ENCODE assay signal across 8 cellular contexts in genomic region chr16:85612801-85613608, GRCh38. TPM values are rescaled to one million over a fixed set of nuclear protein-coding genes. Genes with fewer than 3 reads are reported as not detected.
A peak's percentile ranks its signal among the peaks of the same experiment; 100 is the strongest.
DNase-seq lines count a peak whose midpoint lies in the region; ATAC-seq and TF ChIP-seq lines count a peak whose summit lies in the region.

TSS of gene GSE1 (plus strand) at chr16:85613322. CDS start at chr16:85613392, 70 bp downstream.

- H3K4me2 ChIP-seq in DOHH2 (ENCODE audit: low read length) (peak within 1 kb of the TSS; percentile 86), neural cell (ENCODE audit: low read length) (peak within 1 kb of the TSS; percentile 91)

- H3K4me3 ChIP-seq in DOHH2 (ENCODE audit: low read length) (peak within 1 kb of the TSS; percentile 80), Panc1 (ENCODE audit: low read depth in 2 of 2, low read length in 2 of 2) (peak within 1 kb of the TSS; percentile 60 to 63), foreskin fibroblast (ENCODE audit: low read depth in 1 of 2, low read length in 2 of 2) (peak within 1 kb of the TSS; percentile 53 to 60), neural cell (ENCODE audit: low read length) (peak within 1 kb of the TSS; percentile 76)

- no peak for TF ChIP-seq CTCF in DOHH2 (IDR thresholded peaks at IDR 0.05; ENCODE audit: low read depth, low read length, poor library complexity, severe bottlenecking)
- TF ChIP-seq CTCF in Panc1 (IDR thresholded peaks at IDR 0.05) = no peak
- TF ChIP-seq CTCF in foreskin fibroblast (IDR thresholded peaks at IDR 0.05; ENCODE audit: low read depth, low read length) = no peak
- TF ChIP-seq CTCF in neural cell (IDR thresholded peaks at IDR 0.05; ENCODE audit: poor library complexity, severe bottlenecking) = no peak
- no peak for TF ChIP-seq CTCF in type B pancreatic cell (conservative IDR thresholded peaks at IDR 0.05)

- peaks cover 3% of the 10 kb centered on the region for H3K36me3 Mint-ChIP-seq in type B pancreatic cell

- no peak for TF ChIP-seq EP300 in neural cell (conservative IDR thresholded peaks at IDR 0.05; ENCODE audit: poor library complexity, severe bottlenecking)

- H3F3A ChIP-seq in DOHH2 (ENCODE audit: control insufficient read depth, insufficient read depth) (peaks cover 10% of the 10 kb centered on the region), neural cell (ENCODE audit: insufficient read depth, low read length, poor library complexity, severe bottlenecking) (peaks cover 4% of the 10 kb centered on the region)

- H3K27ac ChIP-seq in DOHH2 (ENCODE audit: low read depth, low read length) = peak within 1 kb of the TSS; percentile 83
- H3K27ac ChIP-seq in Panc1 (ENCODE audit: low read length) = peak within 1 kb of the TSS; percentile 88
- peak within 1 kb of the TSS; percentile 67 for H3K27ac ChIP-seq in neural cell (ENCODE audit: low read length)

- H3K9me2 ChIP-seq in DOHH2 (replicated peaks; ENCODE audit: control insufficient read depth, low read length) (no peaks in the 10 kb centered on the region), neural cell (ENCODE audit: insufficient read depth, low read length) (no peaks in the 10 kb centered on the region)

- H3K79me2 ChIP-seq in DOHH2 (ENCODE audit: control insufficient read depth, low read length) (peaks cover 37% of the 10 kb centered on the region), neural cell (replicated peaks; ENCODE audit: insufficient read depth, low read length) (peaks cover 64% of the 10 kb centered on the region)

- H3K4me3 Mint-ChIP-seq in type B pancreatic cell = peak within 1 kb of the TSS; percentile 86

- POLR2A ChIA-PET in Panc1 (lab: Charles Lee) = interaction anchor here (0.9 kb wide), 1 partner anchor 50 kb away, joined by 9 read pairs; no protein-coding TSS in a partner anchor

- H3K9ac ChIP-seq in neural cell (ENCODE audit: low read length) = peak within 1 kb of the TSS; percentile 63

- CTCF ChIA-PET in Panc1 (lab: Charles Lee) = interaction anchor here (0.6 to 0.9 kb wide), 4 partner anchors 30 to 332 kb away, joined by 3 to 11 read pairs (median 4); no protein-coding TSS in a partner anchor

- peak; percentile 44 for ATAC-seq in GM21717 (IDR thresholded peaks at IDR 0.05; ENCODE audit: unreplicated experiment)
- peak; percentile 56 for ATAC-seq in Panc1

- peaks cover 31% of the 10 kb centered on the region for H3K4me1 Mint-ChIP-seq in type B pancreatic cell (ENCODE audit: unreplicated experiment)

- peak within 1 kb of the TSS; percentile 84 for H3K27ac Mint-ChIP-seq in type B pancreatic cell

- DNase-seq in KG1 (lab: John Stamatoyannopoulos, UW) (peak; percentile 85), Panc1 (ENCODE audit: low read depth, low spot score) (no peak), foreskin fibroblast (peak; percentile 81 to 94), type B pancreatic cell (ENCODE audit: extremely low spot score, unreplicated experiment) (peak; percentile 92)
- DNase-seq in activated T-helper 9 cell treated with anti-CD3 and anti-CD28 coated beads, Interleukin-2, amount 50 U/mL, for 16 hours (ENCODE audit: low read depth) = peak; percentile 45

- BruUV-seq in Panc1 (replicated peaks; lab: Mats Ljungman, UMichigan) = no TSS peak

- H3K4me1 ChIP-seq in DOHH2 (ENCODE audit: control insufficient read depth, low read length) (peaks cover 63% of the 10 kb centered on the region), Panc1 (ENCODE audit: control insufficient read depth, insufficient read depth, low read length) (peaks cover 45% of the 10 kb centered on the region)

- H3K9me3 ChIP-seq in DOHH2 (ENCODE audit: control insufficient read depth, insufficient read depth, low read length) (no peaks in the 10 kb centered on the region), Panc1 (ENCODE audit: control insufficient read depth, insufficient read depth, low read depth, low read length) (no peaks in the 10 kb centered on the region), neural cell (ENCODE audit: low read length) (no peaks in the 10 kb centered on the region)

- H4K20me1 ChIP-seq in DOHH2 (ENCODE audit: control insufficient read depth, insufficient read depth, low read depth, low read length) (peaks cover 34% of the 10 kb centered on the region), neural cell (ENCODE audit: insufficient read depth) (peaks cover 12% of the 10 kb centered on the region)

- peaks cover 2% of the 10 kb centered on the region; the same call in 1 of the 2 replicates for H3K27me3 ChIP-seq in DOHH2 (ENCODE audit: control insufficient read depth, low read length)
- no peaks in the 10 kb centered on the region for H3K27me3 ChIP-seq in Panc1 (ENCODE audit: control insufficient read depth, insufficient read depth, low read length)
- H3K27me3 ChIP-seq in neural cell (ENCODE audit: insufficient read depth, low read depth, low read length) = no peaks in the 10 kb centered on the region

- peaks cover 4% of the 10 kb centered on the region for H3K27me3 Mint-ChIP-seq in type B pancreatic cell

- in situ Hi-C loops in Panc1 (cut with HindIII; ENCODE audit: low pct_unique_long_range_greater_than_20kb, low sequenced_read_pairs) = no loop called here

- no peak for TF ChIP-seq RAD21 in neural cell (conservative IDR thresholded peaks at IDR 0.05)

- H2AFZ ChIP-seq in neural cell (ENCODE audit: low read depth, low read length) = no peak within 1 kb of the TSS

- H3K36me3 ChIP-seq in DOHH2 (ENCODE audit: control insufficient read depth, low read length) (peaks cover 8% of the 10 kb centered on the region), Panc1 (ENCODE audit: control insufficient read depth, insufficient read depth, low read length) (no peaks in the 10 kb centered on the region; the same call in 1 of the 2 replicates), neural cell (ENCODE audit: insufficient read depth, low read length) (no peaks in the 10 kb centered on the region)

- H3K9me3 Mint-ChIP-seq in type B pancreatic cell = no peaks in the 10 kb centered on the region

- intact Hi-C loops in Panc1 (cut with micrococcal nuclease; ENCODE audit: unreplicated experiment) = loop anchor here (5.0 to 10.0 kb wide), 2 partner anchors 56 to 188 kb away; no protein-coding TSS in a partner anchor

TF ChIP-seq in neural cell, 6 proteins besides CTCF, POLR2A, EP300 and RAD21:
- TF ChIP-seq SMC3 (conservative IDR thresholded peaks at IDR 0.05; ENCODE audit: poor library complexity) (peak; percentile 15), REST (IDR thresholded peaks at IDR 0.05; ENCODE audit: borderline replicate concordance) (no peak), EZH2 (IDR thresholded peaks at IDR 0.05; ENCODE audit: borderline replicate concordance, insufficient read depth, low read length, poor library complexity, severe bottlenecking) (no peak), POLR2AphosphoS5 (IDR thresholded peaks at IDR 0.05) (no peak), MXI1 (conservative IDR thresholded peaks at IDR 0.05; ENCODE audit: poor library complexity, severe bottlenecking) (peak; percentile 37)
TF ChIP-seq in neural cell: peak in this region for 2.

RNA-seq across cellular contexts. Expression of gene GSE1, which starts in this region (rescaled TPM):
- total RNA-seq in Panc1 (2021; ENCODE audit: unreplicated experiment) = 97.5 TPM
- polyA plus RNA-seq in Panc1 (2012; ENCODE audit: insufficient read length) = 79.9 TPM
- polyA plus RNA-seq in neural cell = 35.6 and 38.3 TPM in 2 replicates
- 65.7 and 89.0 TPM in 2 replicates for polyA minus RNA-seq in neural cell
- 101 and 112 TPM in 2 replicates for total RNA-seq in type B pancreatic cell (ENCODE audit: low replicate concordance)
